Comparison of ENCODE assay signal across 35 cellular contexts in genomic region chr22:43753718-43754117, GRCh38. TPM values are rescaled to one million over a fixed set of nuclear protein-coding genes. Genes with fewer than 3 reads are reported as not detected.
"Had no signal": no experiment of that assay in that cellular context is flagged by ENCODE, and none has a peak within 500 bp of the region (broad histone marks: within the 10 kb centered on the region; RNA-seq: fewer than 3 reads in every experiment).

No MANE protein-coding gene starts in this region.

- H3K9me3 Mint-ChIP-seq: activated CD4-positive, alpha-beta memory T cell treated with anti-CD3 and anti-CD28 coated beads, Interleukin-2, amount 10 ng/mL, durations not matched to agents 7 days and 5 days; activated CD4-positive, alpha-beta T cell treated with anti-CD3 and anti-CD28 coated beads, Interleukin-2, amount 10 ng/mL, durations not matched to agents 7 days and 5 days; activated naive CD4-positive, alpha-beta T cell treated with anti-CD3 and anti-CD28 coated beads for 36 hours; activated naive CD4-positive, alpha-beta T cell treated with anti-CD3 and anti-CD28 coated beads, Interleukin-2, amount 50 U/mL, for 72 hours; activated naive CD8-positive, alpha-beta T cell treated with anti-CD3 and anti-CD28 coated beads for 36 hours; activated T-cell treated with anti-CD3 and anti-CD28 coated beads, Interleukin-2, amount 50 U/mL, for 24 hours; activated T-cell treated with anti-CD3 and anti-CD28 coated beads, Interleukin-2, amount 50 U/mL, for 72 hours; activated T-helper 1 cell treated with anti-CD3 and anti-CD28 coated beads, Interleukin-12 subunit alpha, Interleukin-12 subunit beta, Interleukin-2, Interleukin-4 antibody, amounts not matched to agents 30 ng/mL and 10 ng/mL and 1 ng/mL, durations not matched to agents 14 hours and 24 hours and 36 hours; activated T-helper 17 cell treated with anti-CD3 and anti-CD28 coated beads, Interleukin-2, amount 50 U/mL, for 72 hours; T-helper 1 cell treated with Interleukin-12 subunit alpha and Interleukin-12 subunit beta and Interleukin-4 antibody, amounts not matched to agents 30 μg/mL and 1 μg/mL, for 36 hours; T-helper 2 cell treated with Interferon-gamma antibody and Interleukin-4, amounts not matched to agents 5 μg/mL and 100 μg/mL, for 36 hours; WTC11 had no signal

- ATAC-seq: activated CD4-positive, alpha-beta T cell treated with anti-CD3 and anti-CD28 coated beads for 36 hours; activated CD4-positive, CD25-positive, alpha-beta regulatory T cell treated with anti-CD3 and anti-CD28 coated beads, Interleukin-2, amount 50 U/mL, for 24 hours; activated CD8-positive, alpha-beta T cell treated with anti-CD3 and anti-CD28 coated beads, Interleukin-2, amount 10 ng/mL, durations not matched to agents 7 days and 5 days; activated naive CD4-positive, alpha-beta T cell treated with anti-CD3 and anti-CD28 coated beads, Interleukin-2, amount 50 U/mL, for 72 hours; activated T-cell treated with anti-CD3 and anti-CD28 coated beads, Interleukin-2, amount 50 U/mL, for 72 hours; activated T-helper 17 cell treated with anti-CD3 and anti-CD28 coated beads, Interleukin-2, amount 50 U/mL, for 72 hours; WTC11 had no signal

- H3K4me3 ChIP-seq: ascending aorta, breast epithelium had no signal

- H3K4me1 Mint-ChIP-seq: activated CD4-positive, alpha-beta memory T cell treated with anti-CD3 and anti-CD28 coated beads, Interleukin-2, amount 10 ng/mL, durations not matched to agents 7 days and 5 days; activated CD4-positive, alpha-beta T cell treated with anti-CD3 and anti-CD28 coated beads for 36 hours; activated CD4-positive, alpha-beta T cell treated with anti-CD3 and anti-CD28 coated beads, Interleukin-2, amount 10 ng/mL, durations not matched to agents 7 days and 5 days; activated naive CD8-positive, alpha-beta T cell treated with anti-CD3 and anti-CD28 coated beads for 36 hours; activated T-helper 17 cell treated with anti-CD3 and anti-CD28 coated beads, Interleukin-2, amount 50 U/mL, for 72 hours had no signal

- H3K9me3 ChIP-seq: ascending aorta, breast epithelium had no signal

- H3K36me3 Mint-ChIP-seq: activated naive CD4-positive, alpha-beta T cell treated with anti-CD3 and anti-CD28 coated beads, Interleukin-2, amount 50 U/mL, for 72 hours; activated naive CD8-positive, alpha-beta T cell treated with anti-CD3 and anti-CD28 coated beads for 36 hours; WTC11 had no signal

- DNase-seq: activated CD4-positive, alpha-beta memory T cell treated with anti-CD3 and anti-CD28 coated beads, Interleukin-2, amount 10 ng/mL, durations not matched to agents 7 days and 5 days; activated CD4-positive, alpha-beta T cell treated with anti-CD3 and anti-CD28 coated beads for 1 hour; activated CD4-positive, alpha-beta T cell treated with anti-CD3 and anti-CD28 coated beads for 36 hours; activated CD4-positive, alpha-beta T cell treated with anti-CD3 and anti-CD28 coated beads for 48 hours; activated CD4-positive, alpha-beta T cell treated with anti-CD3 and anti-CD28 coated beads, Interleukin-2, amount 10 ng/mL, durations not matched to agents 7 days and 5 days; activated CD4-positive, alpha-beta T cell treated with anti-CD3 and anti-CD28 coated beads, Interleukin-2, amount 50 U/mL, for 48 hours; activated CD4-positive, CD25-positive, alpha-beta regulatory T cell; activated CD8-positive, alpha-beta memory T cell treated with anti-CD3 and anti-CD28 coated beads, Interleukin-2, amount 50 U/mL, for 48 hours; activated CD8-positive, alpha-beta T cell treated with anti-CD3 and anti-CD28 coated beads, Interleukin-2, amount 10 ng/mL, durations not matched to agents 7 days and 5 days; activated effector memory CD4-positive, alpha-beta T cell treated with anti-CD3 and anti-CD28 coated beads, Interleukin-2, amount 50 U/mL, for 16 hours; activated gamma-delta T cell treated with Interleukin-2 at 50 U/mL for 16 hours; activated naive CD4-positive, alpha-beta T cell; activated naive CD4-positive, alpha-beta T cell treated with anti-CD3 and anti-CD28 coated beads for 36 hours; activated naive CD4-positive, alpha-beta T cell treated with anti-CD3 and anti-CD28 coated beads, Interleukin-2, amount 50 U/mL, for 16 hours; activated naive CD8-positive, alpha-beta T cell treated with anti-CD3 and anti-CD28 coated beads for 36 hours; activated T-cell treated with anti-CD3 and anti-CD28 coated beads, Interleukin-2, amount 50 U/mL, for 24 hours; activated T-cell treated with anti-CD3 and anti-CD28 coated beads, Interleukin-2, amount 50 U/mL, for 72 hours; amygdala; anterior cingulate cortex; brain microvascular endothelial cell; central memory CD4-positive, alpha-beta T cell; SW 1271; T-helper 1 cell; T-helper 2 cell; T-helper 9 cell; WERI-Rb-1 had no signal

- H3K36me3 ChIP-seq: ascending aorta, brain microvascular endothelial cell, breast epithelium, WERI-Rb-1 had no signal

- H3K27ac Mint-ChIP-seq: activated CD4-positive, alpha-beta memory T cell treated with anti-CD3 and anti-CD28 coated beads, Interleukin-2, amount 10 ng/mL, durations not matched to agents 7 days and 5 days; activated CD4-positive, alpha-beta T cell treated with anti-CD3 and anti-CD28 coated beads for 36 hours; activated CD4-positive, alpha-beta T cell treated with anti-CD3 and anti-CD28 coated beads, Interleukin-2, amount 10 ng/mL, durations not matched to agents 7 days and 5 days; activated CD8-positive, alpha-beta T cell treated with anti-CD3 and anti-CD28 coated beads, Interleukin-2, amount 10 ng/mL, durations not matched to agents 7 days and 5 days; activated naive CD4-positive, alpha-beta T cell treated with anti-CD3 and anti-CD28 coated beads for 36 hours; activated naive CD4-positive, alpha-beta T cell treated with anti-CD3 and anti-CD28 coated beads, Interleukin-2, amount 50 U/mL, for 72 hours; activated naive CD8-positive, alpha-beta T cell treated with anti-CD3 and anti-CD28 coated beads for 36 hours; activated T-cell treated with anti-CD3 and anti-CD28 coated beads, Interleukin-2, amount 50 U/mL, for 24 hours; activated T-cell treated with anti-CD3 and anti-CD28 coated beads, Interleukin-2, amount 50 U/mL, for 72 hours; activated T-helper 1 cell treated with anti-CD3 and anti-CD28 coated beads, Interleukin-12 subunit alpha, Interleukin-12 subunit beta, Interleukin-2, Interleukin-4 antibody, amounts not matched to agents 30 ng/mL and 10 ng/mL and 1 ng/mL, durations not matched to agents 14 hours and 24 hours and 36 hours; activated T-helper 17 cell treated with anti-CD3 and anti-CD28 coated beads, Interleukin-2, amount 50 U/mL, for 72 hours; T-helper 1 cell treated with Interleukin-12 subunit alpha and Interleukin-12 subunit beta and Interleukin-4 antibody, amounts not matched to agents 30 μg/mL and 1 μg/mL, for 36 hours; T-helper 2 cell treated with Interferon-gamma antibody and Interleukin-4, amounts not matched to agents 5 μg/mL and 100 μg/mL, for 36 hours; WTC11 had no signal

- H3K27ac ChIP-seq: ascending aorta, brain microvascular endothelial cell, breast epithelium, WERI-Rb-1 had no signal

- H3K4me3 Mint-ChIP-seq: activated CD4-positive, alpha-beta memory T cell treated with anti-CD3 and anti-CD28 coated beads, Interleukin-2, amount 10 ng/mL, durations not matched to agents 7 days and 5 days; activated CD4-positive, alpha-beta T cell treated with anti-CD3 and anti-CD28 coated beads for 36 hours; activated CD4-positive, alpha-beta T cell treated with anti-CD3 and anti-CD28 coated beads, Interleukin-2, amount 10 ng/mL, durations not matched to agents 7 days and 5 days; activated CD8-positive, alpha-beta T cell treated with anti-CD3 and anti-CD28 coated beads, Interleukin-2, amount 10 ng/mL, durations not matched to agents 7 days and 5 days; activated naive CD4-positive, alpha-beta T cell treated with anti-CD3 and anti-CD28 coated beads for 36 hours; activated naive CD8-positive, alpha-beta T cell treated with anti-CD3 and anti-CD28 coated beads for 36 hours; activated T-cell treated with anti-CD3 and anti-CD28 coated beads, Interleukin-2, amount 50 U/mL, for 24 hours; activated T-cell treated with anti-CD3 and anti-CD28 coated beads, Interleukin-2, amount 50 U/mL, for 72 hours; activated T-helper 1 cell treated with anti-CD3 and anti-CD28 coated beads, Interleukin-12 subunit alpha, Interleukin-12 subunit beta, Interleukin-2, Interleukin-4 antibody, amounts not matched to agents 30 ng/mL and 10 ng/mL and 1 ng/mL, durations not matched to agents 14 hours and 24 hours and 36 hours; activated T-helper 17 cell treated with anti-CD3 and anti-CD28 coated beads, Interleukin-2, amount 50 U/mL, for 72 hours; T-helper 1 cell treated with Interleukin-12 subunit alpha and Interleukin-12 subunit beta and Interleukin-4 antibody, amounts not matched to agents 30 μg/mL and 1 μg/mL, for 36 hours; T-helper 2 cell treated with Interferon-gamma antibody and Interleukin-4, amounts not matched to agents 5 μg/mL and 100 μg/mL, for 36 hours; WTC11 had no signal

- H3K27me3 ChIP-seq: ascending aorta, brain microvascular endothelial cell, breast epithelium had no signal

- H3K4me1 ChIP-seq: ascending aorta, breast epithelium had no signal

RNA-seq across cellular contexts. Expression of gene EFCAB6, which starts 58.4 kb away (rescaled TPM):
- total RNA-seq: activated T-helper 1 cell treated with anti-CD3 and anti-CD28 coated beads, Interleukin-12 subunit alpha, Interleukin-12 subunit beta, Interleukin-2, Interleukin-4 antibody, amounts not matched to agents 30 ng/mL and 10 ng/mL and 1 ng/mL, durations not matched to agents 14 hours and 24 hours and 36 hours had no signal
